ENCODE assay signal across 9 cellular contexts in genomic region chr7:44798649-44799275, GRCh38. TPM values are rescaled to one million over a fixed set of nuclear protein-coding genes. Genes with fewer than 3 reads are reported as not detected.
A peak's percentile ranks its signal among the peaks of the same experiment; 100 is the strongest.
DNase-seq lines count a peak whose midpoint lies in the region; TF ChIP-seq lines count a peak whose summit lies in the region.
"Had no signal": no experiment of that assay in that cellular context is flagged by ENCODE, and none has a peak within 500 bp of the region (broad histone marks: within the 10 kb centered on the region; RNA-seq: fewer than 3 reads in every experiment).

No MANE protein-coding gene starts in this region.

- peaks cover 50% of the 10 kb centered on the region for H3K79me2 ChIP-seq in KMS-11 (ENCODE audit: insufficient read depth, low read depth)

- H3K27ac ChIP-seq in KMS-11, result peak overlapping the region; percentile 96; the same call in 1 of the 2 replicates

- no peaks in the 10 kb centered on the region for H3K9me3 ChIP-seq in mucosa of stomach (ENCODE audit: control insufficient read depth, low read length)

- DNase-seq in AG10803 (ENCODE audit: low read depth) (peak; percentile 38), MCF 10A (ENCODE audit: unreplicated experiment) (peak; percentile 28), COLO829 (ENCODE audit: low spot score) (no peak), T-helper 9 cell (no peak), NCI-H748 (lab: John Stamatoyannopoulos, UW; ENCODE audit: unreplicated experiment) (no peak), hypothalamus (lab: John Stamatoyannopoulos, UW) (no peak)
- DNase-seq: NCI-H1436 treated with DMSO at 0.1 percent for 48 hours had no signal

- H3K27me3 ChIP-seq in KMS-11 (ENCODE audit: insufficient read depth, low read depth), result no peaks in the 10 kb centered on the region
- H3K27me3 ChIP-seq in mucosa of stomach (ENCODE audit: control insufficient read depth, insufficient read depth, low read length), result no peaks in the 10 kb centered on the region

- H3K27me3 Mint-ChIP-seq in MCF 10A (ENCODE audit: insufficient read depth, unreplicated experiment), result no peaks in the 10 kb centered on the region

- POLR2A ChIA-PET in MCF 10A (lab: Yijun Ruan, JAX), result interaction anchor here (0.6 to 4.4 kb wide), 23 partner anchors 9 to 338 kb away, joined by 3 to 75 read pairs (median 7); partner anchors contain the start of genes DDX56, H2AZ2, OGDH and PURB

- H3K36me3 ChIP-seq in KMS-11 (ENCODE audit: insufficient read depth) (peaks cover 35% of the 10 kb centered on the region), mucosa of stomach (ENCODE audit: control insufficient read depth, insufficient read depth, low read length) (peaks cover 22% of the 10 kb centered on the region)

- H3K9ac ChIP-seq in KMS-11 (peak overlapping the region; percentile 99; the same call in 1 of the 2 replicates), mucosa of stomach (ENCODE audit: low read length) (peak overlapping the region; percentile 99)

- peak overlapping the region; percentile 95 for H3K4me3 ChIP-seq in AG10803 (ENCODE audit: low read length)
- H3K4me3 ChIP-seq in KMS-11 (IDR thresholded peaks at IDR 0.05; ENCODE audit: insufficient read depth, low read depth, low read length), result no peak overlapping the region
- H3K4me3 ChIP-seq in mucosa of stomach (ENCODE audit: low read length), result peak overlapping the region; percentile 33

- no peak overlapping the region for H3K27ac Mint-ChIP-seq in MCF 10A (ENCODE audit: low read depth, unreplicated experiment)

- no peaks in the 10 kb centered on the region for H3K9me3 Mint-ChIP-seq in MCF 10A (ENCODE audit: unreplicated experiment)

- peak overlapping the region; percentile 74 for H3K4me2 ChIP-seq in KMS-11

- H2AFZ ChIP-seq in KMS-11 (ENCODE audit: low read depth), result no peak overlapping the region

- H3K4me3 Mint-ChIP-seq in MCF 10A (ENCODE audit: unreplicated experiment), result peak overlapping the region; percentile 87

- intact Hi-C loops in MCF 10A (cut with micrococcal nuclease), result loop anchor here (10.0 kb wide), 2 partner anchors 54 to 104 kb away; partner anchors contain the start of gene ZMIZ2

- H3K36me3 Mint-ChIP-seq in MCF 10A (ENCODE audit: insufficient read depth, unreplicated experiment), result peaks cover 78% of the 10 kb centered on the region

- CTCF ChIA-PET in MCF 10A (lab: Yijun Ruan, JAX), result interaction anchor here (0.6 to 1.6 kb wide), 14 partner anchors 29 to 1829 kb away, joined by 3 to 11 read pairs (median 3); no protein-coding TSS in a partner anchor

- peaks cover 47% of the 10 kb centered on the region for H4K20me1 ChIP-seq in KMS-11 (ENCODE audit: insufficient read depth)

- no TSS peak for BruUV-seq in MCF 10A (replicated peaks; lab: Mats Ljungman, UMichigan)

- H3K4me1 Mint-ChIP-seq in MCF 10A (ENCODE audit: insufficient read depth, unreplicated experiment), result peaks cover 6% of the 10 kb centered on the region

- no peak for TF ChIP-seq CTCF in AG10803 (conservative IDR thresholded peaks at IDR 0.05; ENCODE audit: low read length)
- no peak for TF ChIP-seq CTCF in KMS-11 (conservative IDR thresholded peaks at IDR 0.05; ENCODE audit: low read depth, low read length)
- no peak for TF ChIP-seq CTCF in MCF 10A (IDR thresholded peaks at IDR 0.05; ENCODE audit: unreplicated experiment)

- H3K4me1 ChIP-seq in KMS-11 (ENCODE audit: low read depth, poor library complexity, severe bottlenecking), result peaks cover 34% of the 10 kb centered on the region
- H3K4me1 ChIP-seq in mucosa of stomach (ENCODE audit: control insufficient read depth, insufficient read depth, low read length), result peaks cover 12% of the 10 kb centered on the region

RNA-seq across cellular contexts. Expression of gene PPIA, which starts 2.3 kb away (rescaled TPM):
- 2,090 and 2,238 TPM in 2 replicates for total RNA-seq in MCF 10A (2022)

RNA-seq across cellular contexts. Expression of gene H2AZ2, which starts 49.1 kb away (rescaled TPM):
- total RNA-seq in MCF 10A (2022), result 138 and 139 TPM in 2 replicates

RNA-seq across cellular contexts. Expression of gene ZMIZ2, which starts 50.1 kb away (rescaled TPM):
- 94.4 and 100 TPM in 2 replicates for total RNA-seq in MCF 10A (2022)

Comparison
In these comparisons a context has a peak if more than half of its experiments do, and no peak if none do; other contexts are left out.
1. DNase-seq: peak in AG10803 (single experiment) and MCF 10A (single experiment); none in COLO829 (single experiment), T-helper 9 cell (single experiment), NCI-H748 (single experiment) and hypothalamus (0 of 51).